28 cellular contexts compared by ENCODE assay signal in the genomic region with DNA sequence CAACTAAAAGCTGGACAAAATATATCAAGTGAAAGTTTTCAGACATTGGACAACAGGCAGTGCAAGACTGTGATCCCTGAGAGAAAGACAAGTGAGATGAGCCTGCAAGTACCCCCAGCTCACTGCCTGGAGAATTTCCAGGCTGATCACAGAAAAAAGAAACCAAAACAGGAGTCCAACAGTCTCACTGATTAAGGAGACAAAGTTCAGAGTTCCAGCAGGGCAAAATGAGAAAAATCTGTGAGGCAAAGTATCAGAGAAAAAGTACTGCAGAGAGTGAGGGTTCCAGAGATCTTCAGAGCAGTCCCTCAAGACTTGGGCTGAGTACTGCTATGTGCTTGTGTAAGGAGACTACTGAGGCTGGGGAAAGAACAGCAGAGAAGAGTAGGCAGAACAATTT. TPM values are rescaled to one million over a fixed set of nuclear protein-coding genes. Genes with fewer than 3 reads are reported as not detected.
"Had no signal": no experiment of that assay in that cellular context is flagged by ENCODE, and none has a peak within 500 bp of the region (broad histone marks: within the 10 kb centered on the region; RNA-seq: fewer than 3 reads in every experiment).

No MANE protein-coding gene starts in this region.

- H3K27me3 ChIP-seq: cardiac muscle cell, SJCRH30 had no signal

- H3K4me1 ChIP-seq: SJCRH30 had no signal

- ATAC-seq: activated CD8-positive, alpha-beta T cell treated with anti-CD3 and anti-CD28 coated beads for 36 hours; activated T-cell treated with anti-CD3 and anti-CD28 coated beads, Interleukin-2, amount 50 U/mL, for 72 hours; activated T-helper 17 cell treated with anti-CD3 and anti-CD28 coated beads, Interleukin-2, amount 50 U/mL, for 72 hours; Panc1 had no signal

- DNase-seq: activated CD4-positive, alpha-beta T cell treated with anti-CD3 and anti-CD28 coated beads, Interleukin-2, amount 10 ng/mL, durations not matched to agents 24 days and 14 days; activated CD4-positive, alpha-beta T cell treated with anti-CD3 and anti-CD28 coated beads, Interleukin-2, amount 50 U/mL, for 4 hours; activated CD8-positive, alpha-beta T cell treated with anti-CD3 and anti-CD28 coated beads for 36 hours; activated effector memory CD4-positive, alpha-beta T cell treated with anti-CD3 and anti-CD28 coated beads, Interleukin-2, amount 50 U/mL, for 16 hours; activated naive CD4-positive, alpha-beta T cell; activated naive CD4-positive, alpha-beta T cell treated with anti-CD3 and anti-CD28 coated beads, Interleukin-2, amount 50 U/mL, for 16 hours; activated naive CD8-positive, alpha-beta T cell treated with anti-CD3 and anti-CD28 coated beads for 36 hours; activated T-cell treated with anti-CD3 and anti-CD28 coated beads, Interleukin-2, amount 50 U/mL, for 1 hour; activated T-cell treated with anti-CD3 and anti-CD28 coated beads, Interleukin-2, amount 50 U/mL, for 72 hours; amniotic stem cell; aorta; KG1; NCI-H1105; NCI-H1417 treated with DMSO at 0.1 percent for 48 hours; NCI-H187 treated with DMSO at 0.1 percent for 48 hours; NCI-H2081 treated with DMSO at 0.1 percent for 48 hours; NCI-H345; NCI-H524 treated with DMSO at 0.1 percent for 48 hours; SHP77; SJCRH30; T1000 had no signal

- H3K27ac ChIP-seq: cardiac muscle cell, SJCRH30, SK-N-MC had no signal

- H3K4me3 ChIP-seq: cardiac muscle cell, SJCRH30, SK-N-MC had no signal

- H3K9me3 ChIP-seq: SJCRH30 had no signal

- H3K36me3 ChIP-seq: cardiac muscle cell, SJCRH30 had no signal

RNA-seq across cellular contexts. Expression of a gene that starts 56.0 kb away (rescaled TPM):
- total RNA-seq: activated CD4-positive, alpha-beta T cell treated with anti-CD3 and anti-CD28 coated beads, Interleukin-2, amount 10 ng/mL, durations not matched to agents 24 days and 14 days; activated CD8-positive, alpha-beta T cell treated with anti-CD3 and anti-CD28 coated beads for 36 hours; activated naive CD8-positive, alpha-beta T cell treated with anti-CD3 and anti-CD28 coated beads for 36 hours; activated T-cell treated with anti-CD3 and anti-CD28 coated beads, Interleukin-2, amount 50 U/mL, for 72 hours; activated T-helper 17 cell treated with anti-CD3 and anti-CD28 coated beads, Interleukin-2, amount 50 U/mL, for 72 hours; aorta; cardiac muscle cell; LHCN-M2; NCI-H460; SJCRH30; T-helper 1 cell treated with Interleukin-12 subunit alpha and Interleukin-12 subunit beta and Interleukin-4 antibody, amounts not matched to agents 30 ng/mL and 1 ng/mL, for 36 hours had no signal
